ENCODE assay signal across 1 cellular context in genomic region chr3:21405671-21406667, GRCh38.
TF ChIP-seq lines count a peak whose summit lies in the region.

No MANE protein-coding gene starts in this region.

TF ChIP-seq in WTC11, 78 proteins besides CTCF, POLR2A, EP300 and RAD21 (continued from another document):
- no peak for TF ChIP-seq ZNF532 (CRISPR knock-in tag; IDR thresholded peaks at IDR 0.05; ENCODE audit: borderline replicate concordance)
- TF ChIP-seq TEAD4 (CRISPR knock-in tag; IDR thresholded peaks at IDR 0.05) = no peak
- TF ChIP-seq FOXJ3 (CRISPR knock-in tag; IDR thresholded peaks at IDR 0.05; ENCODE audit: borderline replicate concordance) = no peak
- no peak for TF ChIP-seq ZNF671 (CRISPR knock-in tag; IDR thresholded peaks at IDR 0.05)
- no peak for TF ChIP-seq ZNF512 (CRISPR knock-in tag; IDR thresholded peaks at IDR 0.05; ENCODE audit: borderline replicate concordance)
- no peak for TF ChIP-seq ZBTB43 (CRISPR knock-in tag; IDR thresholded peaks at IDR 0.05)
- TF ChIP-seq ETV6 (CRISPR knock-in tag; IDR thresholded peaks at IDR 0.05) = no peak
- TF ChIP-seq ATF6 (CRISPR knock-in tag; IDR thresholded peaks at IDR 0.05) = no peak
- no peak for TF ChIP-seq TCF7 (CRISPR knock-in tag; IDR thresholded peaks at IDR 0.05; ENCODE audit: low read depth)
- no peak for TF ChIP-seq TEAD1 (CRISPR knock-in tag; IDR thresholded peaks at IDR 0.05)
- no peak for TF ChIP-seq NR1H2 (CRISPR knock-in tag; IDR thresholded peaks at IDR 0.05)
- TF ChIP-seq ZNF219 (CRISPR knock-in tag; IDR thresholded peaks at IDR 0.05; ENCODE audit: borderline replicate concordance) = no peak
